ENCODE assay signal across 1 cellular context in the genomic region with DNA sequence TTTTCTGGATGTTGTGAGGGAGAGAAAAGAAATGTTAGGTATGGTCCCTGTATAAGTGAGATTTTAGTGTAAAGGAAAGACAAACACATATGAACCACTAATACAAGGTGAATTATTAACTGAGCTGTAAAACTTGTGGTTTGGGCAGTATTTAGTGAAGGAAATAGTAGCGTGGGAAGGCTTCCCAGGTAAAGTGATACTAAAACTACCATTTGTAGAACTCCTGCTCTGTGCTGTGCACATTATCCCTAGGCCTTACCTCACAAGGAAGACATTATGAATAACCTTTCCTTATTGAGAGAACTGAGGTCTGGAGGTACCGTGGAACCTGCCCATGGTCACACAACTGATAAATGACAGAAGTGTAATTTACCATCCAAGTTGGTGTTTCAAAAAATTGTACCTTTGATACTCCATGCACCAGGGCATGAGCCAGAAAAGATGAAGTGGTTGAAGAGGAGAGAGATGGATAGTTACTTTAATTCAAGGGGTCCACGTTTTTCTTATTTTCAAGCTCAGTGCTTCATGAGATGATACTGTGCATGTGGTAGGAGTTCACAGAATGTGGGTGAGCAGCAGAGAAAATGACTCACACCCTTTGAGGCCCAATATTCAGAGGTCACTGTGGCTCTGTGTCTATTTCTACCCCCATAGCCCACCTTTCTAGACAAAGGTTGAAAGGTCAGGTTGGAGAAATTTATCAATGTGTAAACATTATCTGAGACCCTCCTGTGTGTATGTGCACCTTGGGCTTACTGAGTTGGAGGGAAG.
TF ChIP-seq lines count a peak whose summit lies in the region.

No MANE protein-coding gene starts in this region.

TF ChIP-seq in WTC11, 78 proteins besides CTCF, POLR2A, EP300 and RAD21 (continued from another document):
- TF ChIP-seq, protein P1, sequence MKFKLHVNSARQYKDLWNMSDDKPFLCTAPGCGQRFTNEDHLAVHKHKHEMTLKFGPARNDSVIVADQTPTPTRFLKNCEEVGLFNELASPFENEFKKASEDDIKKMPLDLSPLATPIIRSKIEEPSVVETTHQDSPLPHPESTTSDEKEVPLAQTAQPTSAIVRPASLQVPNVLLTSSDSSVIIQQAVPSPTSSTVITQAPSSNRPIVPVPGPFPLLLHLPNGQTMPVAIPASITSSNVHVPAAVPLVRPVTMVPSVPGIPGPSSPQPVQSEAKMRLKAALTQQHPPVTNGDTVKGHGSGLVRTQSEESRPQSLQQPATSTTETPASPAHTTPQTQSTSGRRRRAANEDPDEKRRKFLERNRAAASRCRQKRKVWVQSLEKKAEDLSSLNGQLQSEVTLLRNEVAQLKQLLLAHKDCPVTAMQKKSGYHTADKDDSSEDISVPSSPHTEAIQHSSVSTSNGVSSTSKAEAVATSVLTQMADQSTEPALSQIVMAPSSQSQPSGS (CRISPR knock-in tag; IDR thresholded peaks at IDR 0.05; ENCODE audit: borderline replicate concordance, low read depth): no peak
- TF ChIP-seq, protein P2, sequence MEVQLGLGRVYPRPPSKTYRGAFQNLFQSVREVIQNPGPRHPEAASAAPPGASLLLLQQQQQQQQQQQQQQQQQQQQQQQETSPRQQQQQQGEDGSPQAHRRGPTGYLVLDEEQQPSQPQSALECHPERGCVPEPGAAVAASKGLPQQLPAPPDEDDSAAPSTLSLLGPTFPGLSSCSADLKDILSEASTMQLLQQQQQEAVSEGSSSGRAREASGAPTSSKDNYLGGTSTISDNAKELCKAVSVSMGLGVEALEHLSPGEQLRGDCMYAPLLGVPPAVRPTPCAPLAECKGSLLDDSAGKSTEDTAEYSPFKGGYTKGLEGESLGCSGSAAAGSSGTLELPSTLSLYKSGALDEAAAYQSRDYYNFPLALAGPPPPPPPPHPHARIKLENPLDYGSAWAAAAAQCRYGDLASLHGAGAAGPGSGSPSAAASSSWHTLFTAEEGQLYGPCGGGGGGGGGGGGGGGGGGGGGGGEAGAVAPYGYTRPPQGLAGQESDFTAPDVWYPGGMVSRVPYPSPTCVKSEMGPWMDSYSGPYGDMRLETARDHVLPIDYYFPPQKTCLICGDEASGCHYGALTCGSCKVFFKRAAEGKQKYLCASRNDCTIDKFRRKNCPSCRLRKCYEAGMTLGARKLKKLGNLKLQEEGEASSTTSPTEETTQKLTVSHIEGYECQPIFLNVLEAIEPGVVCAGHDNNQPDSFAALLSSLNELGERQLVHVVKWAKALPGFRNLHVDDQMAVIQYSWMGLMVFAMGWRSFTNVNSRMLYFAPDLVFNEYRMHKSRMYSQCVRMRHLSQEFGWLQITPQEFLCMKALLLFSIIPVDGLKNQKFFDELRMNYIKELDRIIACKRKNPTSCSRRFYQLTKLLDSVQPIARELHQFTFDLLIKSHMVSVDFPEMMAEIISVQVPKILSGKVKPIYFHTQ (CRISPR knock-in tag; IDR thresholded peaks at IDR 0.05): no peak
- no peak for TF ChIP-seq ZNF219 (CRISPR knock-in tag; IDR thresholded peaks at IDR 0.05; ENCODE audit: borderline replicate concordance)
- TF ChIP-seq NFE2L1 (CRISPR knock-in tag; IDR thresholded peaks at IDR 0.05): no peak
- TF ChIP-seq, protein P3, sequence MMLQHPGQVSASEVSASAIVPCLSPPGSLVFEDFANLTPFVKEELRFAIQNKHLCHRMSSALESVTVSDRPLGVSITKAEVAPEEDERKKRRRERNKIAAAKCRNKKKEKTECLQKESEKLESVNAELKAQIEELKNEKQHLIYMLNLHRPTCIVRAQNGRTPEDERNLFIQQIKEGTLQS (CRISPR knock-in tag; conservative IDR thresholded peaks at IDR 0.05): no peak
- no peak for TF ChIP-seq OVOL2 (CRISPR knock-in tag; IDR thresholded peaks at IDR 0.05; ENCODE audit: borderline replicate concordance)
- no peak for TF ChIP-seq ZNF416 (CRISPR knock-in tag; IDR thresholded peaks at IDR 0.05)
- TF ChIP-seq HMGA2 (CRISPR knock-in tag; IDR thresholded peaks at IDR 0.05): no peak
- TF ChIP-seq MYBL2 (CRISPR knock-in tag; IDR thresholded peaks at IDR 0.05): no peak
- TF ChIP-seq CBFB (CRISPR knock-in tag; IDR thresholded peaks at IDR 0.05; ENCODE audit: low read depth): no peak
